31 cellular contexts compared by ENCODE assay signal in genomic region chr17:71883845-71884244, GRCh38.
"Had no signal": no experiment of that assay in that cellular context is flagged by ENCODE, and none has a peak within 500 bp of the region (broad histone marks: within the 10 kb centered on the region; RNA-seq: fewer than 3 reads in every experiment).

No MANE protein-coding gene starts in this region.

- H3K36me3 ChIP-seq: brain microvascular endothelial cell, esophagus squamous epithelium, gastroesophageal sphincter, heart right ventricle had no signal

- H3K27me3 ChIP-seq: brain microvascular endothelial cell, esophagus squamous epithelium, gastroesophageal sphincter had no signal

- H3K4me1 ChIP-seq: esophagus squamous epithelium, gastroesophageal sphincter, heart right ventricle had no signal

- ATAC-seq: activated CD4-positive, alpha-beta T cell treated with anti-CD3 and anti-CD28 coated beads for 36 hours; activated naive CD4-positive, alpha-beta T cell treated with anti-CD3 and anti-CD28 coated beads, Interleukin-2, amount 50 U/mL, for 72 hours; activated T-cell treated with anti-CD3 and anti-CD28 coated beads, Interleukin-2, amount 50 U/mL, for 72 hours; gastroesophageal sphincter; heart right ventricle; T-helper 17 cell had no signal

- H3K4me3 ChIP-seq: esophagus squamous epithelium, gastroesophageal sphincter, heart right ventricle had no signal

- FAIRE-seq: astrocyte, colon, endometrium, endothelial cell of umbilical vein had no signal

- H3K9me3 ChIP-seq: esophagus squamous epithelium, gastroesophageal sphincter, heart right ventricle had no signal

- DNase-seq: activated CD4-positive, alpha-beta memory T cell treated with anti-CD3 and anti-CD28 coated beads, Interleukin-2, amount 10 ng/mL, durations not matched to agents 7 days and 5 days; activated CD4-positive, alpha-beta T cell treated with anti-CD3 and anti-CD28 coated beads for 36 hours; activated CD4-positive, alpha-beta T cell treated with anti-CD3 and anti-CD28 coated beads, Interleukin-2, amount 10 ng/mL, durations not matched to agents 24 days and 14 days; activated CD4-positive, CD25-positive, alpha-beta regulatory T cell; activated CD4-positive, CD25-positive, alpha-beta regulatory T cell treated with anti-CD3 and anti-CD28 coated beads, Interleukin-2, amount 50 U/mL, for 72 hours; activated CD8-positive, alpha-beta memory T cell treated with anti-CD3 and anti-CD28 coated beads, Interleukin-2, amount 50 U/mL, for 48 hours; activated gamma-delta T cell; activated naive CD4-positive, alpha-beta T cell; activated naive CD4-positive, alpha-beta T cell treated with anti-CD3 and anti-CD28 coated beads, Interleukin-2, amount 10 ng/mL, durations not matched to agents 7 days and 5 days; activated naive CD8-positive, alpha-beta T cell treated with anti-CD3 and anti-CD28 coated beads, Interleukin-2, amount 10 ng/mL, durations not matched to agents 7 days and 5 days; activated T-cell treated with anti-CD3 and anti-CD28 coated beads for 4 hours; activated T-cell treated with anti-CD3 and anti-CD28 coated beads, Interleukin-2, amount 50 U/mL, for 24 hours; activated T-cell treated with anti-CD3 and anti-CD28 coated beads, Interleukin-2, amount 50 U/mL, for 72 hours; brain microvascular endothelial cell; caudate nucleus; cortex of kidney; dermis blood vessel endothelial cell; effector CD8-positive, alpha-beta T cell; esophagus squamous epithelium; foreskin melanocyte; heart right ventricle; T-helper 1 cell; T-helper 17 cell; T1000 had no signal

- H3K27ac ChIP-seq: brain microvascular endothelial cell, epithelial cell of prostate, esophagus squamous epithelium, gastroesophageal sphincter, heart right ventricle had no signal
